ENCODE assay signal across 2 cellular contexts in the genomic region with DNA sequence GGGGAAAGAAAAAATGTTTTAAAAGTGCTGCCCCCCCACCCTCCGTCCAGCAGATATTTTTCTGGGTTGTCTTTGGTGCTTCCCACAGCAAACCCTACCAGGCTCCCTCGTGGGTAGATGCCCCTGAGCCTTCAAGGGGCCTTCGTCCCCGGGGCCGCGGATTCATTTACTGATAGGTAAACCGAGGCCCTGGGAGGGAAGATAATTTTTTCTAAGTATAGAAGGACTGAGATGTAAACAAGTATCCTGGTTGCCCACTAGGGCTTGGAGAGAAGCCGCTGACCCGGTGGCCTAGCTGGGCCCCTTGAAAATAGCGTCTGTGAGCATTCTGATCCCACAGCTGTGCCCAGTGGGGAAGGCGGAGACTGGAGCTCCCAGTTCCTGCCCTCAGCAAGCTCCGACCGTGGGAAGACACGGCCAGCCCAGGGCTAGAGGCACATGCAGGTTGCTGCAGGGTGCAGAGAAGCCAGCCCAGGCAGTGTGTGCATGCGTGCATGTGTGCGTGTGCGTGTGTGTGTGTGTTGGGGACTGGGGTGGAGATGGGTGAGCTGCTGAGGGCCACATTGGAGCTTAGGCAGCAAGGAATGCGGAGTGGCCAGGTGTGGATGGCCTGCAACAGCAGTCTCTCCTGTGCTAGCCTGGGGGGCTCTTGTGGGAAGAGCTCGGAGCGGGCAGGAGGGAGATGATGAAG.
A peak's percentile ranks its signal among the peaks of the same experiment; 100 is the strongest.
TF ChIP-seq lines count a peak whose summit lies in the region.

No MANE protein-coding gene starts in this region.

TF ChIP-seq in HEK293, 187 proteins besides CTCF, POLR2A, EP300 and RAD21:
- TF ChIP-seq, protein P1, sequence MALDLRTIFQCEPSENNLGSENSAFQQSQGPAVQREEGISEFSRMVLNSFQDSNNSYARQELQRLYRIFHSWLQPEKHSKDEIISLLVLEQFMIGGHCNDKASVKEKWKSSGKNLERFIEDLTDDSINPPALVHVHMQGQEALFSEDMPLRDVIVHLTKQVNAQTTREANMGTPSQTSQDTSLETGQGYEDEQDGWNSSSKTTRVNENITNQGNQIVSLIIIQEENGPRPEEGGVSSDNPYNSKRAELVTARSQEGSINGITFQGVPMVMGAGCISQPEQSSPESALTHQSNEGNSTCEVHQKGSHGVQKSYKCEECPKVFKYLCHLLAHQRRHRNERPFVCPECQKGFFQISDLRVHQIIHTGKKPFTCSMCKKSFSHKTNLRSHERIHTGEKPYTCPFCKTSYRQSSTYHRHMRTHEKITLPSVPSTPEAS (tag by site-specific recombination; IDR thresholded peaks at IDR 0.05), result 0 out of 2 replicates have a peak, but pooled peaks have one; percentile 37
- TF ChIP-seq, protein P2, sequence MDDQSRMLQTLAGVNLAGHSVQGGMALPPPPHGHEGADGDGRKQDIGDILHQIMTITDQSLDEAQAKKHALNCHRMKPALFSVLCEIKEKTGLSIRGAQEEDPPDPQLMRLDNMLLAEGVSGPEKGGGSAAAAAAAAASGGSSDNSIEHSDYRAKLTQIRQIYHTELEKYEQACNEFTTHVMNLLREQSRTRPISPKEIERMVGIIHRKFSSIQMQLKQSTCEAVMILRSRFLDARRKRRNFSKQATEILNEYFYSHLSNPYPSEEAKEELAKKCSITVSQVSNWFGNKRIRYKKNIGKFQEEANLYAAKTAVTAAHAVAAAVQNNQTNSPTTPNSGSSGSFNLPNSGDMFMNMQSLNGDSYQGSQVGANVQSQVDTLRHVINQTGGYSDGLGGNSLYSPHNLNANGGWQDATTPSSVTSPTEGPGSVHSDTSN (CRISPR knock-in tag; IDR thresholded peaks at IDR 0.05), result 0 out of 2 replicates have a peak, but pooled peaks have one; percentile 53
- TF ChIP-seq MZF1 (tag by site-specific recombination; IDR thresholded peaks at IDR 0.05; ENCODE audit: borderline replicate concordance) (no peak), ZIC2 (tag by site-specific recombination; IDR thresholded peaks at IDR 0.05) (peak; percentile 13; the same call in 1 of the 2 replicates)

TF ChIP-seq in HepG2, 621 proteins besides CTCF, POLR2A, EP300 and RAD21 (continued from another document and continues in another):
- TF ChIP-seq, protein P3, sequence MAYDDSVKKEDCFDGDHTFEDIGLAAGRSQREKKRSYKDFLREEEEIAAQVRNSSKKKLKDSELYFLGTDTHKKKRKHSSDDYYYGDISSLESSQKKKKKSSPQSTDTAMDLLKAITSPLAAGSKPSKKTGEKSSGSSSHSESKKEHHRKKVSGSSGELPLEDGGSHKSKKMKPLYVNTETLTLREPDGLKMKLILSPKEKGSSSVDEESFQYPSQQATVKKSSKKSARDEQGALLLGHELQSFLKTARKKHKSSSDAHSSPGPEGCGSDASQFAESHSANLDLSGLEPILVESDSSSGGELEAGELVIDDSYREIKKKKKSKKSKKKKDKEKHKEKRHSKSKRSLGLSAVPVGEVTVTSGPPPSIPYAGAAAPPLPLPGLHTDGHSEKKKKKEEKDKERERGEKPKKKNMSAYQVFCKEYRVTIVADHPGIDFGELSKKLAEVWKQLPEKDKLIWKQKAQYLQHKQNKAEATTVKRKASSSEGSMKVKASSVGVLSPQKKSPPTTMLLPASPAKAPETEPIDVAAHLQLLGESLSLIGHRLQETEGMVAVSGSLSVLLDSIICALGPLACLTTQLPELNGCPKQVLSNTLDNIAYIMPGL (CRISPR knock-in tag; IDR thresholded peaks at IDR 0.05; ENCODE audit: borderline replicate concordance in 1 of 2, low read depth in 1 of 2), result peak in 1 of 2 experiments; percentile 8; a peak in 1 of 4 replicates
- TF ChIP-seq YEATS2 (CRISPR knock-in tag; IDR thresholded peaks at IDR 0.05; ENCODE audit: borderline replicate concordance) (no peak), KLF15 (CRISPR knock-in tag; IDR thresholded peaks at IDR 0.05; ENCODE audit: borderline replicate concordance) (no peak), ZNF709 (CRISPR knock-in tag; IDR thresholded peaks at IDR 0.05) (no peak; the same call in 1 of the 2 replicates), ZNF589 (CRISPR knock-in tag; conservative IDR thresholded peaks at IDR 0.05) (0 out of 2 replicates have a peak, but pooled peaks have one; percentile 37), CBFB (CRISPR knock-in tag; IDR thresholded peaks at IDR 0.05) (no peak), ZNF550 (CRISPR knock-in tag; IDR thresholded peaks at IDR 0.05; ENCODE audit: borderline replicate concordance) (no peak), TOPORS (CRISPR knock-in tag; IDR thresholded peaks at IDR 0.05) (0 out of 2 replicates have a peak, but pooled peaks have one; percentile 46), ZNF136 (CRISPR knock-in tag; IDR thresholded peaks at IDR 0.05; ENCODE audit: low read depth) (no peak), AHR (CRISPR knock-in tag; IDR thresholded peaks at IDR 0.05) (no peak), ZNF839 (CRISPR knock-in tag; IDR thresholded peaks at IDR 0.05; ENCODE audit: borderline replicate concordance) (0 out of 2 replicates have a peak, but pooled peaks have one; percentile 23), ZNF121 (CRISPR knock-in tag; IDR thresholded peaks at IDR 0.05) (no peak), ZFP41 (CRISPR knock-in tag; IDR thresholded peaks at IDR 0.05; ENCODE audit: borderline replicate concordance) (no peak), RBFOX2 (IDR thresholded peaks at IDR 0.05; ENCODE audit: low read depth, low read length) (no peak), ZNF124 (CRISPR knock-in tag; IDR thresholded peaks at IDR 0.05) (no peak), ASH2L (IDR thresholded peaks at IDR 0.05; ENCODE audit: insufficient read length, low read depth, low read length) (peak; percentile 16), RFX3 (CRISPR knock-in tag; IDR thresholded peaks at IDR 0.05) (no peak)
- TF ChIP-seq, protein P4, sequence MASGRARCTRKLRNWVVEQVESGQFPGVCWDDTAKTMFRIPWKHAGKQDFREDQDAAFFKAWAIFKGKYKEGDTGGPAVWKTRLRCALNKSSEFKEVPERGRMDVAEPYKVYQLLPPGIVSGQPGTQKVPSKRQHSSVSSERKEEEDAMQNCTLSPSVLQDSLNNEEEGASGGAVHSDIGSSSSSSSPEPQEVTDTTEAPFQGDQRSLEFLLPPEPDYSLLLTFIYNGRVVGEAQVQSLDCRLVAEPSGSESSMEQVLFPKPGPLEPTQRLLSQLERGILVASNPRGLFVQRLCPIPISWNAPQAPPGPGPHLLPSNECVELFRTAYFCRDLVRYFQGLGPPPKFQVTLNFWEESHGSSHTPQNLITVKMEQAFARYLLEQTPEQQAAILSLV (CRISPR knock-in tag; IDR thresholded peaks at IDR 0.05; ENCODE audit: borderline replicate concordance), result 0 out of 2 replicates have a peak, but pooled peaks have one; percentile 24
- TF ChIP-seq, protein P5, sequence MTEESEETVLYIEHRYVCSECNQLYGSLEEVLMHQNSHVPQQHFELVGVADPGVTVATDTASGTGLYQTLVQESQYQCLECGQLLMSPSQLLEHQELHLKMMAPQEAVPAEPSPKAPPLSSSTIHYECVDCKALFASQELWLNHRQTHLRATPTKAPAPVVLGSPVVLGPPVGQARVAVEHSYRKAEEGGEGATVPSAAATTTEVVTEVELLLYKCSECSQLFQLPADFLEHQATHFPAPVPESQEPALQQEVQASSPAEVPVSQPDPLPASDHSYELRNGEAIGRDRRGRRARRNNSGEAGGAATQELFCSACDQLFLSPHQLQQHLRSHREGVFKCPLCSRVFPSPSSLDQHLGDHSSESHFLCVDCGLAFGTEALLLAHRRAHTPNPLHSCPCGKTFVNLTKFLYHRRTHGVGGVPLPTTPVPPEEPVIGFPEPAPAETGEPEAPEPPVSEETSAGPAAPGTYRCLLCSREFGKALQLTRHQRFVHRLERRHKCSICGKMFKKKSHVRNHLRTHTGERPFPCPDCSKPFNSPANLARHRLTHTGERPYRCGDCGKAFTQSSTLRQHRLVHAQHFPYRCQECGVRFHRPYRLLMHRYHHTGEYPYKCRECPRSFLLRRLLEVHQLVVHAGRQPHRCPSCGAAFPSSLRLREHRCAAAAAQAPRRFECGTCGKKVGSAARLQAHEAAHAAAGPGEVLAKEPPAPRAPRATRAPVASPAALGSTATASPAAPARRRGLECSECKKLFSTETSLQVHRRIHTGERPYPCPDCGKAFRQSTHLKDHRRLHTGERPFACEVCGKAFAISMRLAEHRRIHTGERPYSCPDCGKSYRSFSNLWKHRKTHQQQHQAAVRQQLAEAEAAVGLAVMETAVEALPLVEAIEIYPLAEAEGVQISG (CRISPR knock-in tag; IDR thresholded peaks at IDR 0.05), result peak; percentile 6; the same call in 1 of the 2 replicates
- TF ChIP-seq, protein P6, sequence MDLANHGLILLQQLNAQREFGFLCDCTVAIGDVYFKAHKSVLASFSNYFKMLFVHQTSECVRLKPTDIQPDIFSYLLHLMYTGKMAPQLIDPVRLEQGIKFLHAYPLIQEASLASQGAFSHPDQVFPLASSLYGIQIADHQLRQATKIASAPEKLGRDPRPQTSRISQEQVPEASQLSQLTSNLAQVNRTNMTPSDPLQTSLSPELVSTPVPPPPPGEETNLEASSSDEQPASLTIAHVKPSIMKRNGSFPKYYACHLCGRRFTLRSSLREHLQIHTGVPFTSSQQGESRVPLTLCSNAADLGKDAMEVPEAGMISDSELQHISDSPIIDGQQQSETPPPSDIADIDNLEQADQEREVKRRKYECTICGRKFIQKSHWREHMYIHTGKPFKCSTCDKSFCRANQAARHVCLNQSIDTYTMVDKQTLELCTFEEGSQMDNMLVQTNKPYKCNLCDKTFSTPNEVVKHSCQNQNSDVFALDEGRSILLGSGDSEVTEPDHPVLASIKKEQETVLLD (CRISPR knock-in tag; IDR thresholded peaks at IDR 0.05; ENCODE audit: low read depth), result 0 out of 2 replicates have a peak, but pooled peaks have one; percentile 35
- TF ChIP-seq, protein P7, sequence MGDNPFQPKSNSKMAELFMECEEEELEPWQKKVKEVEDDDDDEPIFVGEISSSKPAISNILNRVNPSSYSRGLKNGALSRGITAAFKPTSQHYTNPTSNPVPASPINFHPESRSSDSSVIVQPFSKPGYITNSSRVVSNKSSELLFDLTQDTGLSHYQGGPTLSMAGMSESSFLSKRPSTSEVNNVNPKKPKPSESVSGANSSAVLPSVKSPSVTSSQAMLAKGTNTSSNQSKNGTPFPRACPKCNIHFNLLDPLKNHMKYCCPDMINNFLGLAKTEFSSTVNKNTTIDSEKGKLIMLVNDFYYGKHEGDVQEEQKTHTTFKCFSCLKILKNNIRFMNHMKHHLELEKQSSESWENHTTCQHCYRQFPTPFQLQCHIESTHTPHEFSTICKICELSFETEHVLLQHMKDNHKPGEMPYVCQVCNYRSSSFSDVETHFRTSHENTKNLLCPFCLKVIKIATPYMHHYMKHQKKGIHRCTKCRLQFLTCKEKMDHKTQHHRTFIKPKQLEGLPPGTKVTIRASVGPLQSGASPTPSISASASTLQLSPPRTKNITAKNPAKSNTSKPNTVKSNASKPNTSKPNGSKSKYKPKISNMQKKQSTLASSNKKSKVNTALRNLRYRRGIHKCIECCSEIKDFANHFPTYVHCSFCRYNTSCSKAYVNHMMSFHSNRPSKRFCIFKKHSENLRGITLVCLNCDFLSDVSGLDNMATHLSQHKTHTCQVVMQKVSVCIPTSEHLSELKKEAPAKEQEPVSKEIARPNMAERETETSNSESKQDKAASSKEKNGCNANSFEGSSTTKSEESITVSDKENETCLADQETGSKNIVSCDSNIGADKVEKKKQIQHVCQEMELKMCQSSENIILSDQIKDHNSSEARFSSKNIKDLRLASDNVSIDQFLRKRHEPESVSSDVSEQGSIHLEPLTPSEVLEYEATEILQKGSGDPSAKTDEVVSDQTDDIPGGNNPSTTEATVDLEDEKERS (CRISPR knock-in tag; IDR thresholded peaks at IDR 0.05), result no peak
- TF ChIP-seq, protein P8, sequence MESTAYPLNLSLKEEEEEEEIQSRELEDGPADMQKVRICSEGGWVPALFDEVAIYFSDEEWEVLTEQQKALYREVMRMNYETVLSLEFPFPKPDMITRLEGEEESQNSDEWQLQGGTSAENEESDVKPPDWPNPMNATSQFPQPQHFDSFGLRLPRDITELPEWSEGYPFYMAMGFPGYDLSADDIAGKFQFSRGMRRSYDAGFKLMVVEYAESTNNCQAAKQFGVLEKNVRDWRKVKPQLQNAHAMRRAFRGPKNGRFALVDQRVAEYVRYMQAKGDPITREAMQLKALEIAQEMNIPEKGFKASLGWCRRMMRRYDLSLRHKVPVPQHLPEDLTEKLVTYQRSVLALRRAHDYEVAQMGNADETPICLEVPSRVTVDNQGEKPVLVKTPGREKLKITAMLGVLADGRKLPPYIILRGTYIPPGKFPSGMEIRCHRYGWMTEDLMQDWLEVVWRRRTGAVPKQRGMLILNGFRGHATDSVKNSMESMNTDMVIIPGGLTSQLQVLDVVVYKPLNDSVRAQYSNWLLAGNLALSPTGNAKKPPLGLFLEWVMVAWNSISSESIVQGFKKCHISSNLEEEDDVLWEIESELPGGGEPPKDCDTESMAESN (CRISPR knock-in tag; conservative IDR thresholded peaks at IDR 0.05), result no peak
- TF ChIP-seq, protein P9, sequence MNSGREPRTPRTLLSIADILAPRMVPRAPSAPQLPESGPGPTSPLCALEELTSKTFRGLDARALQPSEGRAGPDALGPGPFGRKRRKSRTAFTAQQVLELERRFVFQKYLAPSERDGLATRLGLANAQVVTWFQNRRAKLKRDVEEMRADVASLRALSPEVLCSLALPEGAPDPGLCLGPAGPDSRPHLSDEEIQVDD (CRISPR knock-in tag; IDR thresholded peaks at IDR 0.05; ENCODE audit: borderline replicate concordance), result peak; percentile 87; the same call in 1 of the 2 replicates
